ENCODE assay signal across 8 cellular contexts in genomic region chr1:35557611-35558373, GRCh38. TPM values are rescaled to one million over a fixed set of nuclear protein-coding genes. Genes with fewer than 3 reads are reported as not detected.
DNase-seq lines count a peak whose midpoint lies in the region; ATAC-seq and TF ChIP-seq lines count a peak whose summit lies in the region.

Gene NCDN (plus strand): TSS chr1:35557799. CDS start chr1:35558191, 392 bp downstream.

- H3K9me3 ChIP-seq in DOHH2 (ENCODE audit: control insufficient read depth, insufficient read depth, low read length) (no peaks in the 10 kb centered on the region), fibroblast of lung (ENCODE audit: control insufficient read depth, insufficient read depth, low read depth, low read length) (no peaks in the 10 kb centered on the region)

- H3K79me2 ChIP-seq in DOHH2 (ENCODE audit: control insufficient read depth, low read length): peaks cover 33% of the 10 kb centered on the region
- H3K79me2 ChIP-seq in GM23338 (replicated peaks; ENCODE audit: insufficient read depth): peaks cover 33% of the 10 kb centered on the region
- peaks cover 18% of the 10 kb centered on the region for H3K79me2 ChIP-seq in fibroblast of lung (ENCODE audit: control insufficient read depth, insufficient read depth, low read length)

- peak; percentile 98 for DNase-seq in GM23338 (ENCODE audit: low spot score)
- DNase-seq in LNCaP clone FGC (ENCODE audit: low read depth): peak; percentile 93
- DNase-seq in RWPE1 (ENCODE audit: low spot score): peak; percentile 97
- DNase-seq in fibroblast of lung (ENCODE audit: low read depth in 2 of 2): peak; percentile 97 to 98
- DNase-seq in naive thymus-derived CD8-positive, alpha-beta T cell: peak; percentile 89 to 97 (median 94)
- peak; percentile 87 to 94 (median 93) for DNase-seq in stimulated activated naive CD4-positive, alpha-beta T cell (lab: John Stamatoyannopoulos, UW)

- H3K36me3 ChIP-seq in DOHH2 (ENCODE audit: control insufficient read depth, low read length): peaks cover 21% of the 10 kb centered on the region
- no peaks in the 10 kb centered on the region; the same call in 1 of the 2 replicates for H3K36me3 ChIP-seq in GM23338 (ENCODE audit: insufficient read depth)
- H3K36me3 ChIP-seq in fibroblast of lung (ENCODE audit: control insufficient read depth, insufficient read depth, low read length): peaks cover 11% of the 10 kb centered on the region

- H3K4me1 ChIP-seq in DOHH2 (ENCODE audit: control insufficient read depth, low read length): peaks cover 27% of the 10 kb centered on the region
- H3K4me1 ChIP-seq in GM23338 (ENCODE audit: insufficient read depth): peaks cover 34% of the 10 kb centered on the region
- peaks cover 7% of the 10 kb centered on the region for H3K4me1 ChIP-seq in fibroblast of lung (ENCODE audit: control insufficient read depth, extremely low read depth, insufficient read depth, low read length)

- H3F3A ChIP-seq in DOHH2 (ENCODE audit: control insufficient read depth, insufficient read depth) (peaks cover 5% of the 10 kb centered on the region), GM23338 (replicated peaks; ENCODE audit: low read depth) (peaks cover 13% of the 10 kb centered on the region)

- H3K27me3 ChIP-seq in DOHH2 (ENCODE audit: control insufficient read depth, low read length) (no peaks in the 10 kb centered on the region), GM23338 (ENCODE audit: insufficient read depth) (no peaks in the 10 kb centered on the region), fibroblast of lung (ENCODE audit: control insufficient read depth, insufficient read depth, low read length) (no peaks in the 10 kb centered on the region)

- H3K4me1 Mint-ChIP-seq in GM23338: peaks cover 45% of the 10 kb centered on the region
- H3K4me1 Mint-ChIP-seq in activated T-helper 17 cell treated with anti-CD3 and anti-CD28 coated beads, Interleukin-2, amount 50 U/mL, for 72 hours: peaks cover 41% of the 10 kb centered on the region
- peaks cover 35 to 62% (median 56%) of the 10 kb centered on the region in 4 donors for H3K4me1 Mint-ChIP-seq in naive thymus-derived CD8-positive, alpha-beta T cell

- H3K4me3 ChIP-seq in DOHH2 (ENCODE audit: low read length) (peak within 1 kb of the TSS; percentile 96), GM23338 (peak within 1 kb of the TSS; percentile 91), LNCaP clone FGC (ENCODE audit: low read depth, low read length) (peak within 1 kb of the TSS; percentile 92), fibroblast of lung (replicated peaks in 1 of 4; ENCODE audit: control extremely low read depth in 1 of 4, insufficient read depth in 1 of 4, low read depth in 3 of 4, low read length in 4 of 4) (peak within 1 kb of the TSS; percentile 83 to 97 (median 92))

- peak; percentile 81 for ATAC-seq in GM23338
- ATAC-seq in activated T-helper 17 cell treated with anti-CD3 and anti-CD28 coated beads, Interleukin-2, amount 50 U/mL, for 72 hours (replicated peaks): peak; percentile 90
- ATAC-seq in naive thymus-derived CD8-positive, alpha-beta T cell: peak; percentile 89 to 91

- TF ChIP-seq CTCF in DOHH2 (IDR thresholded peaks at IDR 0.05; ENCODE audit: low read depth, low read length, poor library complexity, severe bottlenecking): peak; percentile 10
- no peak for TF ChIP-seq CTCF in GM23338 (conservative IDR thresholded peaks at IDR 0.05; ENCODE audit: low read depth in 2 of 2)
- no peak for TF ChIP-seq CTCF in LNCaP clone FGC (IDR thresholded peaks at IDR 0.05; ENCODE audit: control insufficient read depth, extremely low read depth, insufficient read depth)
- TF ChIP-seq CTCF in RWPE1 (conservative IDR thresholded peaks at IDR 0.05; ENCODE audit: low read depth): no peak
- no peak for TF ChIP-seq CTCF in fibroblast of lung (conservative IDR thresholded peaks at IDR 0.05 in 1 of 2, IDR thresholded peaks at IDR 0.05 in 1 of 2; ENCODE audit: low read depth in 1 of 2, low read length in 2 of 2)

- POLR2A ChIA-PET in RWPE1 (lab: Yijun Ruan, JAX; ENCODE audit: low non-redundant PET): interaction anchor here (0.5 to 0.6 kb wide), 2 partner anchors 471 to 817 kb away, joined by 3 read pairs; no protein-coding TSS in a partner anchor
- POLR2A ChIA-PET in naive thymus-derived CD8-positive, alpha-beta T cell (lab: Charles Lee): interaction anchor here (0.6 to 3.6 kb wide), 17 partner anchors 8 to 478 kb away, joined by 3 to 22 read pairs (median 4); partner anchors contain the start of genes CLSPN, SFPQ and ZMYM1

- H3K27ac ChIP-seq in DOHH2 (ENCODE audit: low read depth, low read length) (peak within 1 kb of the TSS; percentile 64), GM23338 (ENCODE audit: low read depth) (peak within 1 kb of the TSS; percentile 93), RWPE1 (peak within 1 kb of the TSS; percentile 93), fibroblast of lung (ENCODE audit: insufficient read depth, low read length) (peak within 1 kb of the TSS; percentile 88)

- H3K9ac ChIP-seq in fibroblast of lung (ENCODE audit: insufficient read depth, low read length): peak within 1 kb of the TSS; percentile 90

- peaks cover 19% of the 10 kb centered on the region for H3K27me3 Mint-ChIP-seq in GM23338 (ENCODE audit: insufficient read depth, low read depth, poor library complexity)
- no peaks in the 10 kb centered on the region for H3K27me3 Mint-ChIP-seq in activated T-helper 17 cell treated with anti-CD3 and anti-CD28 coated beads, Interleukin-2, amount 50 U/mL, for 72 hours
- H3K27me3 Mint-ChIP-seq in naive thymus-derived CD8-positive, alpha-beta T cell: no peaks in the 10 kb centered on the region

- CTCF ChIA-PET in RWPE1 (lab: Yijun Ruan, JAX): no interaction called here

- H3K9me2 ChIP-seq in DOHH2 (replicated peaks; ENCODE audit: control insufficient read depth, low read length): no peaks in the 10 kb centered on the region
- no peaks in the 10 kb centered on the region for H3K9me2 ChIP-seq in GM23338 (ENCODE audit: insufficient read depth)

- no peak within 1 kb of the TSS; the same call in 1 of the 2 replicates for H2AFZ ChIP-seq in GM23338
- H2AFZ ChIP-seq in fibroblast of lung (ENCODE audit: low read length): peak within 1 kb of the TSS; percentile 92

- H3K4me2 ChIP-seq in DOHH2 (ENCODE audit: low read length) (peak within 1 kb of the TSS; percentile 94), GM23338 (peak within 1 kb of the TSS; percentile 88), fibroblast of lung (ENCODE audit: extremely low read depth, insufficient read depth, low read length) (peak within 1 kb of the TSS; percentile 93)

- H4K20me1 ChIP-seq in DOHH2 (ENCODE audit: control insufficient read depth, insufficient read depth, low read depth, low read length): no peaks in the 10 kb centered on the region
- peaks cover 4% of the 10 kb centered on the region; the same call in 1 of the 2 replicates for H4K20me1 ChIP-seq in GM23338 (replicated peaks; ENCODE audit: insufficient read depth)
- H4K20me1 ChIP-seq in fibroblast of lung (ENCODE audit: control insufficient read depth, extremely low read depth, insufficient read depth, low read length): no peaks in the 10 kb centered on the region

- H3K27ac Mint-ChIP-seq in GM23338: peak within 1 kb of the TSS; percentile 96
- H3K27ac Mint-ChIP-seq in activated T-helper 17 cell treated with anti-CD3 and anti-CD28 coated beads, Interleukin-2, amount 50 U/mL, for 72 hours: peak within 1 kb of the TSS; percentile 100
- peak within 1 kb of the TSS; percentile 89 to 99 (median 97) for H3K27ac Mint-ChIP-seq in naive thymus-derived CD8-positive, alpha-beta T cell

- H3K9me3 Mint-ChIP-seq in GM23338: peaks cover 3% of the 10 kb centered on the region; the same call in 2 of the 3 replicates
- no peaks in the 10 kb centered on the region for H3K9me3 Mint-ChIP-seq in activated T-helper 17 cell treated with anti-CD3 and anti-CD28 coated beads, Interleukin-2, amount 50 U/mL, for 72 hours
- no peaks in the 10 kb centered on the region for H3K9me3 Mint-ChIP-seq in naive thymus-derived CD8-positive, alpha-beta T cell

- peak within 1 kb of the TSS; percentile 98 for H3K4me3 Mint-ChIP-seq in GM23338
- H3K4me3 Mint-ChIP-seq in activated T-helper 17 cell treated with anti-CD3 and anti-CD28 coated beads, Interleukin-2, amount 50 U/mL, for 72 hours: peak within 1 kb of the TSS; percentile 99
- H3K4me3 Mint-ChIP-seq in naive thymus-derived CD8-positive, alpha-beta T cell: peak within 1 kb of the TSS; percentile 91 to 99 (median 96)

- peaks cover 39% of the 10 kb centered on the region for H3K36me3 Mint-ChIP-seq in GM23338 (ENCODE audit: low read depth)
- peaks cover 66% of the 10 kb centered on the region for H3K36me3 Mint-ChIP-seq in activated T-helper 17 cell treated with anti-CD3 and anti-CD28 coated beads, Interleukin-2, amount 50 U/mL, for 72 hours (ENCODE audit: low read depth)
- H3K36me3 Mint-ChIP-seq in naive thymus-derived CD8-positive, alpha-beta T cell: peaks cover 0 to 18% (median 6%) of the 10 kb centered on the region in 3 donors

TF ChIP-seq in GM23338, 12 proteins besides CTCF, POLR2A, EP300 and RAD21:
- TF ChIP-seq ZNF114 (CRISPR knock-in tag; IDR thresholded peaks at IDR 0.05) (no peak), CREB1 (CRISPR knock-in tag; IDR thresholded peaks at IDR 0.05; ENCODE audit: low read depth) (peak; percentile 74), POLR2AphosphoS5 (IDR thresholded peaks at IDR 0.05; ENCODE audit: low read depth) (peak; percentile 23)
- TF ChIP-seq, protein P1, sequence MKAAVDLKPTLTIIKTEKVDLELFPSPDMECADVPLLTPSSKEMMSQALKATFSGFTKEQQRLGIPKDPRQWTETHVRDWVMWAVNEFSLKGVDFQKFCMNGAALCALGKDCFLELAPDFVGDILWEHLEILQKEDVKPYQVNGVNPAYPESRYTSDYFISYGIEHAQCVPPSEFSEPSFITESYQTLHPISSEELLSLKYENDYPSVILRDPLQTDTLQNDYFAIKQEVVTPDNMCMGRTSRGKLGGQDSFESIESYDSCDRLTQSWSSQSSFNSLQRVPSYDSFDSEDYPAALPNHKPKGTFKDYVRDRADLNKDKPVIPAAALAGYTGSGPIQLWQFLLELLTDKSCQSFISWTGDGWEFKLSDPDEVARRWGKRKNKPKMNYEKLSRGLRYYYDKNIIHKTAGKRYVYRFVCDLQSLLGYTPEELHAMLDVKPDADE (IDR thresholded peaks at IDR 0.05): peak; percentile 94

RNA-seq across cellular contexts. Expression of gene NCDN, which starts in this region (rescaled TPM):
- total RNA-seq in GM23338 (2014; rRNA removed; shearing (Covaris generic)): 43.1 and 44.2 TPM in 2 replicates
- polyA plus RNA-seq in GM23338 (2016; fragmentation: Nextera tagmentation; extraction: Ambion mirVana): 13.2 and 14.7 TPM in 2 replicates
- total RNA-seq in activated T-helper 17 cell treated with anti-CD3 and anti-CD28 coated beads, Interleukin-2, amount 50 U/mL, for 72 hours: 10 to 100 TPM; 37.1 to 42.4 TPM
- total RNA-seq in fibroblast of lung: 20.0 and 33.2 TPM in 2 replicates
- 18.1 and 27.6 TPM in 2 replicates for polyA plus RNA-seq in fibroblast of lung
- 32.4 and 46.7 TPM in 2 replicates for polyA plus RNA-seq in fibroblast of lung (2012)
- polyA minus RNA-seq in fibroblast of lung (ENCODE audit: low replicate concordance): 44.6 and 47.5 TPM in 2 replicates
- 10 to 100 TPM; 25.0 to 25.6 TPM for total RNA-seq in naive thymus-derived CD8-positive, alpha-beta T cell
- polyA plus RNA-seq in naive thymus-derived CD8-positive, alpha-beta T cell: 10 to 100 TPM; 11.7 to 18.1 (median 16.6) TPM

Comparison
In these comparisons a context has a peak if more than half of its experiments do, and no peak if none do; other contexts are left out.
1. Peak in every context shown above with its lines: DNase-seq, ATAC-seq, H3K4me3 ChIP-seq and H3K27ac ChIP-seq.